In the genomic region with DNA sequence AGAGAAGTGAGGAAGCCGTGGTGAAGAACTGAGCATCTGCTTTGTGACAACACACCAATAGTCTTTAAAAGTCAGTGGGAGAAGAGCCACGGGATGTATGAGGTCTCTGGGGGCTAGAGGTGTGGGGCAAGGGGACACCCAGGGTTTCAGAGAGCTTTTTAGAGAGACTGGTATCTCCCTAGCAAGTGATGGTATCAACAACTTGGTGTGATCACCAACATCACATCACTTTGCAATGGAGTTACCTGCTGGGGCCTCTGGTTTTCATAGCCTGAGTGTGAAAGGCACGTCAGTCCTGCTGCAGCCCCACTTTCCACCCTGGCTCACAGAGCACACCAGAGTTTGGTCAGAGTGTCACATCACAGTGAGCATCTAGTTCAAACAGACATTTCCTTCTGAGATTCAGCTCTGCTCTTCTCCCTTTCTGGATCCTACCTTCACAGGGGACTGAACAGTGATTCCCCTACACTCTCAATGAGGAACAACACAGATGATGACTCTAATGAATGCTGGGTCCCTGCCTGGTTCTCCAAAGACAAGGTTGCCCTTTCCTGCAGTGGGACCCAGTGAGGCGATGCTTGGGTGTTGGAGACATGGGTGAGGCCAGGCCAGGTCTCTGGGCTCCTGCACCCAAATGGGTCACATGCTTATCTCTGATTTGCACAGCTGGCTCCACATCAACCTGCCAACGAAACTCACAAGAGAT, we compare ENCODE assay signal across 15 cellular contexts. TPM values are rescaled to one million over a fixed set of nuclear protein-coding genes. Genes with fewer than 3 reads are reported as not detected.
A peak's percentile ranks its signal among the peaks of the same experiment; 100 is the strongest.
DNase-seq lines count a peak whose midpoint lies in the region; ATAC-seq, FAIRE-seq and TF ChIP-seq lines count a peak whose summit lies in the region.
"Had no signal": no experiment of that assay in that cellular context is flagged by ENCODE, and none has a peak within 500 bp of the region (broad histone marks: within the 10 kb centered on the region; RNA-seq: fewer than 3 reads in every experiment).

No MANE protein-coding gene starts in this region.

- no peaks in the 10 kb centered on the region for H3K36me3 Mint-ChIP-seq in type B pancreatic cell

- H3K4me3 Mint-ChIP-seq in type B pancreatic cell: peak overlapping the region; percentile 80

- peak overlapping the region; percentile 66 for H3K27ac Mint-ChIP-seq in type B pancreatic cell

- peaks cover 23% of the 10 kb centered on the region for H3K4me1 Mint-ChIP-seq in type B pancreatic cell (ENCODE audit: unreplicated experiment)

- ATAC-seq in HG03108 (IDR thresholded peaks at IDR 0.05; ENCODE audit: unreplicated experiment): no peak
- ATAC-seq: K562, right lobe of liver had no signal

- peak; percentile 26 for DNase-seq in stimulated activated CD4-positive, alpha-beta T cell treated with anti-CD3 and anti-CD28 coated beads, Interleukin-15, amount 100 ng/mL, for 24 hours
- no peak for DNase-seq in stimulated activated CD4-positive, alpha-beta T cell treated with anti-CD3 and anti-CD28 coated beads, Interleukin-4, amount 100 ng/mL, for 4 hours
- peak; percentile 17 for DNase-seq in RPMI8226
- DNase-seq in islet precursor cell: peak; percentile 32
- no peak for DNase-seq in type B pancreatic cell (ENCODE audit: extremely low spot score, unreplicated experiment)
- DNase-seq in frontal cortex (ENCODE audit: low spot score in 2 of 2): no peak
- DNase-seq in DMS153 treated with DMSO at 0.1 percent for 48 hours (lab: John Stamatoyannopoulos, UW; ENCODE audit: unreplicated experiment): no peak
- DNase-seq: activated CD8-positive, alpha-beta memory T cell treated with anti-CD3 and anti-CD28 coated beads for 24 hours; activated effector memory CD4-positive, alpha-beta T cell treated with anti-CD3 and anti-CD28 coated beads, Interleukin-2, amount 50 U/mL, for 16 hours; occipital lobe; Peyer's patch; right lobe of liver had no signal

- peaks cover 66% of the 10 kb centered on the region for H3K27me3 Mint-ChIP-seq in type B pancreatic cell

- H3K9me3 Mint-ChIP-seq in type B pancreatic cell: no peaks in the 10 kb centered on the region

- no peak for FAIRE-seq in frontal cortex (lab: Jason Lieb, UNC)
- FAIRE-seq: astrocyte, K562 had no signal

- TF ChIP-seq CTCF in type B pancreatic cell (conservative IDR thresholded peaks at IDR 0.05): no peak

RNA-seq across cellular contexts. Expression of a gene that starts 2.0 kb away (rescaled TPM):
- total RNA-seq in type B pancreatic cell (ENCODE audit: low replicate concordance) (6.4 and 9.1 TPM in 2 replicates), frontal cortex (5.3 TPM)

Comparison
In these comparisons a context has a peak if more than half of its experiments do, and no peak if none do; other contexts are left out.
1. DNase-seq: peak in stimulated activated CD4-positive, alpha-beta T cell treated with anti-CD3 and anti-CD28 coated beads, Interleukin-15, amount 100 ng/mL, for 24 hours (single experiment), RPMI8226 (single experiment) and islet precursor cell (single experiment); none in stimulated activated CD4-positive, alpha-beta T cell treated with anti-CD3 and anti-CD28 coated beads, Interleukin-4, amount 100 ng/mL, for 4 hours (0 of 2), type B pancreatic cell (single experiment), frontal cortex (0 of 2) and DMS153 treated with DMSO at 0.1 percent for 48 hours (single experiment).